In genomic region chr17:70343134-70343533, GRCh38 we compare ENCODE assay signal across 18 cellular contexts.
A peak's percentile ranks its signal among the peaks of the same experiment; 100 is the strongest.
DNase-seq lines count a peak whose midpoint lies in the region; FAIRE-seq and TF ChIP-seq lines count a peak whose summit lies in the region.
"Had no signal": no experiment of that assay in that cellular context is flagged by ENCODE, and none has a peak within 500 bp of the region (broad histone marks: within the 10 kb centered on the region; RNA-seq: fewer than 3 reads in every experiment).

No MANE protein-coding gene starts in this region.

- peak overlapping the region; percentile 98 for H3K27ac ChIP-seq in parathyroid adenoma
- H3K27ac ChIP-seq: BLaER1, GM23248, HL-60 had no signal

- TF ChIP-seq CTCF in D721Med (IDR thresholded peaks at IDR 0.05; ENCODE audit: insufficient read depth, missing control alignments) (no peak), parathyroid adenoma (IDR thresholded peaks at IDR 0.05) (no peak)

- no peak overlapping the region for H3K9ac ChIP-seq in parathyroid adenoma
- H3K9ac ChIP-seq: BLaER1, GM23248 had no signal

- H3K4me1 Mint-ChIP-seq in activated CD4-positive, alpha-beta T cell treated with anti-CD3 and anti-CD28 coated beads, Interleukin-2, amount 10 ng/mL, durations not matched to agents 24 days and 14 days: peaks cover 11% of the 10 kb centered on the region
- H3K4me1 Mint-ChIP-seq in activated naive CD8-positive, alpha-beta T cell treated with anti-CD3 and anti-CD28 coated beads for 36 hours: peaks cover 9% of the 10 kb centered on the region

- H3K36me3 Mint-ChIP-seq in activated CD4-positive, alpha-beta T cell treated with anti-CD3 and anti-CD28 coated beads, Interleukin-2, amount 10 ng/mL, durations not matched to agents 24 days and 14 days (ENCODE audit: low read depth): no peaks in the 10 kb centered on the region
- H3K36me3 Mint-ChIP-seq in activated naive CD8-positive, alpha-beta T cell treated with anti-CD3 and anti-CD28 coated beads for 36 hours: no peaks in the 10 kb centered on the region
- H3K36me3 Mint-ChIP-seq: CD14-positive monocyte; CD4-positive, alpha-beta memory T cell had no signal

- peak; percentile 32 for FAIRE-seq in D721Med (lab: Jason Lieb, UNC)
- FAIRE-seq: A204.1, GM12878 had no signal

- no peaks in the 10 kb centered on the region for H3K79me2 ChIP-seq in parathyroid adenoma

- peaks cover 54% of the 10 kb centered on the region for H3K4me1 ChIP-seq in parathyroid adenoma
- H3K4me1 ChIP-seq: BLaER1, HAP-1 had no signal

- H3K36me3 ChIP-seq in parathyroid adenoma (ENCODE audit: control insufficient read depth, insufficient read depth, low read length): no peaks in the 10 kb centered on the region
- H3K36me3 ChIP-seq: BLaER1, HAP-1 had no signal

- H3K4me3 Mint-ChIP-seq in activated CD4-positive, alpha-beta T cell treated with anti-CD3 and anti-CD28 coated beads, Interleukin-2, amount 10 ng/mL, durations not matched to agents 24 days and 14 days: peak overlapping the region; percentile 4
- no peak overlapping the region for H3K4me3 Mint-ChIP-seq in activated naive CD8-positive, alpha-beta T cell treated with anti-CD3 and anti-CD28 coated beads for 36 hours

- DNase-seq in activated CD4-positive, alpha-beta T cell treated with anti-CD3 and anti-CD28 coated beads, Interleukin-2, amount 10 ng/mL, durations not matched to agents 24 days and 14 days: no peak
- DNase-seq in activated CD4-positive, alpha-beta T cell treated with anti-CD3 and anti-CD28 coated beads, Interleukin-2, amount 50 U/mL, for 4 hours: no peak
- no peak for DNase-seq in D721Med (ENCODE audit: insufficient read length, low spot score)
- DNase-seq in MV-4-11 (lab: John Stamatoyannopoulos, UW): peak; percentile 2
- DNase-seq in NCI-H2227 treated with DMSO at 0.1 percent for 48 hours (lab: John Stamatoyannopoulos, UW): no peak
- DNase-seq in activated naive CD8-positive, alpha-beta T cell treated with anti-CD3 and anti-CD28 coated beads for 36 hours: no peak
- DNase-seq: CD4-positive, alpha-beta memory T cell; DMS53; DND-41; EL; GM23248 had no signal

- H3K4me2 ChIP-seq in parathyroid adenoma (ENCODE audit: low read length): no peak overlapping the region
- H3K4me2 ChIP-seq: BLaER1 had no signal

- intact Hi-C loops in activated CD4-positive, alpha-beta T cell treated with anti-CD3 and anti-CD28 coated beads, Interleukin-2, amount 10 ng/mL, durations not matched to agents 24 days and 14 days (cut with micrococcal nuclease): no loop called here

- H2AFZ ChIP-seq in parathyroid adenoma: peak overlapping the region; percentile 70
- H2AFZ ChIP-seq: GM23248 had no signal

- no peaks in the 10 kb centered on the region for H3K27me3 Mint-ChIP-seq in activated CD4-positive, alpha-beta T cell treated with anti-CD3 and anti-CD28 coated beads, Interleukin-2, amount 10 ng/mL, durations not matched to agents 24 days and 14 days
- H3K27me3 Mint-ChIP-seq in activated naive CD8-positive, alpha-beta T cell treated with anti-CD3 and anti-CD28 coated beads for 36 hours: no peaks in the 10 kb centered on the region
- H3K27me3 Mint-ChIP-seq: CD4-positive, alpha-beta memory T cell had no signal

- H3K27me3 ChIP-seq in parathyroid adenoma (ENCODE audit: control insufficient read depth, insufficient read depth, low read length): no peaks in the 10 kb centered on the region
- H3K27me3 ChIP-seq: BLaER1 had no signal

- no peak overlapping the region for H3K4me3 ChIP-seq in parathyroid adenoma (ENCODE audit: low read depth, low read length)
- H3K4me3 ChIP-seq: BLaER1, GM12878, GM23248, HAP-1 had no signal

- H3K9me3 ChIP-seq in parathyroid adenoma (ENCODE audit: control insufficient read depth, low read length): no peaks in the 10 kb centered on the region
- H3K9me3 ChIP-seq: HAP-1 had no signal

- H3K27ac Mint-ChIP-seq in activated CD4-positive, alpha-beta T cell treated with anti-CD3 and anti-CD28 coated beads, Interleukin-2, amount 10 ng/mL, durations not matched to agents 24 days and 14 days: no peak overlapping the region
- H3K27ac Mint-ChIP-seq in activated naive CD8-positive, alpha-beta T cell treated with anti-CD3 and anti-CD28 coated beads for 36 hours: no peak overlapping the region
- H3K27ac Mint-ChIP-seq: CD4-positive, alpha-beta memory T cell had no signal

- peaks cover 4% of the 10 kb centered on the region for H3K9me3 Mint-ChIP-seq in activated CD4-positive, alpha-beta T cell treated with anti-CD3 and anti-CD28 coated beads, Interleukin-2, amount 10 ng/mL, durations not matched to agents 24 days and 14 days
- no peaks in the 10 kb centered on the region for H3K9me3 Mint-ChIP-seq in activated naive CD8-positive, alpha-beta T cell treated with anti-CD3 and anti-CD28 coated beads for 36 hours
